Comparison of ENCODE assay signal across 8 cellular contexts in genomic region chr16:70706948-70707465, GRCh38. TPM values are rescaled to one million over a fixed set of nuclear protein-coding genes. Genes with fewer than 3 reads are reported as not detected.
A peak's percentile ranks its signal among the peaks of the same experiment; 100 is the strongest.
DNase-seq lines count a peak whose midpoint lies in the region; ATAC-seq and TF ChIP-seq lines count a peak whose summit lies in the region.

No MANE protein-coding gene starts in this region.

- intact Hi-C loops in posterior cingulate gyrus (cut with DNase I): no loop called here

- H3K9me3 ChIP-seq in WERI-Rb-1 (ENCODE audit: severe bottlenecking): no peaks in the 10 kb centered on the region

- H3K27me3 ChIP-seq in WERI-Rb-1 (ENCODE audit: insufficient read depth, low read depth, severe bottlenecking): no peaks in the 10 kb centered on the region

- CTCF ChIA-PET in GM10248 (lab: Yijun Ruan, JAX): no interaction called here

- H3K36me3 ChIP-seq in WERI-Rb-1: peaks cover 4% of the 10 kb centered on the region; the same call in 1 of the 2 replicates

- TF ChIP-seq CTCF in WERI-Rb-1 (IDR thresholded peaks at IDR 0.05; ENCODE audit: low read depth, low read length) (no peak), fibroblast of villous mesenchyme (IDR thresholded peaks at IDR 0.05; ENCODE audit: insufficient read depth, low read depth, low read length) (no peak), GM10248 (IDR thresholded peaks at IDR 0.05; ENCODE audit: control extremely low read depth, extremely low read depth, low read depth, missing control alignments) (no peak)

- peak overlapping the region; percentile 13; the same call in 1 of the 2 replicates for H3K27ac ChIP-seq in WERI-Rb-1

- no peak for ATAC-seq in HG03442 (IDR thresholded peaks at IDR 0.05; ENCODE audit: unreplicated experiment)

- H3K4me3 ChIP-seq in WERI-Rb-1 (ENCODE audit: low read depth, low read length) (no peak overlapping the region), fibroblast of villous mesenchyme (ENCODE audit: low read depth, low read length) (no peak overlapping the region), skeletal muscle cell (ENCODE audit: low read depth, low read length) (no peak overlapping the region)

- DNase-seq in GM04503 (ENCODE audit: low read depth): peak; percentile 94
- DNase-seq in WERI-Rb-1: peak; percentile 49
- DNase-seq in fibroblast of villous mesenchyme (ENCODE audit: low read depth): peak; percentile 93
- DNase-seq in skeletal muscle cell (ENCODE audit: low read depth): peak; percentile 45
- no peak for DNase-seq in GM10248 (ENCODE audit: extremely low spot score)
- DNase-seq in NCI-H187 (lab: John Stamatoyannopoulos, UW): no peak
- no peak for DNase-seq in posterior cingulate gyrus

- POLR2A ChIA-PET in GM10248 (lab: Yijun Ruan, JAX): no interaction called here

RNA-seq across cellular contexts. Expression of gene MTSS2, which starts 21.2 kb away (rescaled TPM):
- 74.1 and 97.6 TPM in 2 replicates for total RNA-seq in fibroblast of villous mesenchyme

Comparison
In these comparisons a context has a peak if more than half of its experiments do, and no peak if none do; other contexts are left out.
1. DNase-seq: peak in GM04503 (single experiment), WERI-Rb-1 (single experiment), fibroblast of villous mesenchyme (single experiment) and skeletal muscle cell (single experiment); none in GM10248 (single experiment), NCI-H187 (0 of 2) and posterior cingulate gyrus (0 of 10).